ENCODE assay signal across 14 cellular contexts in genomic region chr1:210456731-210457130, GRCh38.
DNase-seq lines count a peak whose midpoint lies in the region; ATAC-seq lines count a peak whose summit lies in the region.
"Had no signal": no experiment of that assay in that cellular context is flagged by ENCODE, and none has a peak within 500 bp of the region (broad histone marks: within the 10 kb centered on the region; RNA-seq: fewer than 3 reads in every experiment).

No MANE protein-coding gene starts in this region.

- no peak for DNase-seq in activated CD8-positive, alpha-beta memory T cell treated with anti-CD3 and anti-CD28 coated beads, Interleukin-2, amount 10 ng/mL, durations not matched to agents 7 days and 5 days
- DNase-seq in activated CD8-positive, alpha-beta memory T cell treated with anti-CD3 and anti-CD28 coated beads for 24 hours: no peak
- DNase-seq in MV-4-11 (lab: John Stamatoyannopoulos, UW) (peak; percentile 27), myocyte (ENCODE audit: low read depth) (peak; percentile 74), NCI-H82 (lab: John Stamatoyannopoulos, UW) (no peak), NCI-H446 treated with DMSO at 0.1 percent for 48 hours (lab: John Stamatoyannopoulos, UW) (no peak)
- DNase-seq: C1 segment of cervical spinal cord; CD4-positive, alpha-beta memory T cell; DMS53; HCEC 1CT; HFFc6; IMR-90 had no signal

- H3K9me3 Mint-ChIP-seq in activated CD8-positive, alpha-beta memory T cell treated with anti-CD3 and anti-CD28 coated beads, Interleukin-2, amount 10 ng/mL, durations not matched to agents 7 days and 5 days (ENCODE audit: low read depth): no peaks in the 10 kb centered on the region
- H3K9me3 Mint-ChIP-seq: CD4-positive, alpha-beta memory T cell; HFFc6 had no signal

- CTCF ChIA-PET in activated CD8-positive, alpha-beta memory T cell treated with anti-CD3 and anti-CD28 coated beads, Interleukin-2, amount 10 ng/mL, durations not matched to agents 7 days and 5 days (lab: Charles Lee): interaction anchor here (3.2 kb wide), 1 partner anchor 9 kb away, joined by 18 read pairs; no protein-coding TSS in a partner anchor

- H3K27me3 Mint-ChIP-seq in activated CD8-positive, alpha-beta memory T cell treated with anti-CD3 and anti-CD28 coated beads, Interleukin-2, amount 10 ng/mL, durations not matched to agents 7 days and 5 days: peaks cover 12% of the 10 kb centered on the region
- H3K27me3 Mint-ChIP-seq: B cell had no signal

- peak overlapping the region; percentile 74 for H3K27ac Mint-ChIP-seq in activated CD8-positive, alpha-beta memory T cell treated with anti-CD3 and anti-CD28 coated beads, Interleukin-2, amount 10 ng/mL, durations not matched to agents 7 days and 5 days
- H3K27ac Mint-ChIP-seq: B cell, HFFc6 had no signal

- peaks cover 3% of the 10 kb centered on the region for H3K36me3 Mint-ChIP-seq in activated CD8-positive, alpha-beta memory T cell treated with anti-CD3 and anti-CD28 coated beads, Interleukin-2, amount 10 ng/mL, durations not matched to agents 7 days and 5 days

- ATAC-seq in activated CD8-positive, alpha-beta memory T cell treated with anti-CD3 and anti-CD28 coated beads, Interleukin-2, amount 10 ng/mL, durations not matched to agents 7 days and 5 days: peak; percentile 9
- no peak for ATAC-seq in HG03025 (IDR thresholded peaks at IDR 0.05; ENCODE audit: low FRiP score, unreplicated experiment)

- H3K4me3 Mint-ChIP-seq in activated CD8-positive, alpha-beta memory T cell treated with anti-CD3 and anti-CD28 coated beads, Interleukin-2, amount 10 ng/mL, durations not matched to agents 7 days and 5 days: no peak overlapping the region
- H3K4me3 Mint-ChIP-seq: B cell; CD4-positive, alpha-beta memory T cell; HFFc6 had no signal

- H3K4me1 Mint-ChIP-seq in activated CD8-positive, alpha-beta memory T cell treated with anti-CD3 and anti-CD28 coated beads, Interleukin-2, amount 10 ng/mL, durations not matched to agents 7 days and 5 days: peaks cover 21% of the 10 kb centered on the region
- H3K4me1 Mint-ChIP-seq: B cell; CD4-positive, alpha-beta memory T cell had no signal

Comparison
In these comparisons a context has a peak if more than half of its experiments do, and no peak if none do; other contexts are left out.
1. DNase-seq: peak in MV-4-11 (single experiment) and myocyte (single experiment); none in activated CD8-positive, alpha-beta memory T cell treated with anti-CD3 and anti-CD28 coated beads, Interleukin-2, amount 10 ng/mL, durations not matched to agents 7 days and 5 days (single experiment), activated CD8-positive, alpha-beta memory T cell treated with anti-CD3 and anti-CD28 coated beads for 24 hours (single experiment), NCI-H82 (single experiment) and NCI-H446 treated with DMSO at 0.1 percent for 48 hours (single experiment).